ENCODE assay signal across 8 cellular contexts in the genomic region with DNA sequence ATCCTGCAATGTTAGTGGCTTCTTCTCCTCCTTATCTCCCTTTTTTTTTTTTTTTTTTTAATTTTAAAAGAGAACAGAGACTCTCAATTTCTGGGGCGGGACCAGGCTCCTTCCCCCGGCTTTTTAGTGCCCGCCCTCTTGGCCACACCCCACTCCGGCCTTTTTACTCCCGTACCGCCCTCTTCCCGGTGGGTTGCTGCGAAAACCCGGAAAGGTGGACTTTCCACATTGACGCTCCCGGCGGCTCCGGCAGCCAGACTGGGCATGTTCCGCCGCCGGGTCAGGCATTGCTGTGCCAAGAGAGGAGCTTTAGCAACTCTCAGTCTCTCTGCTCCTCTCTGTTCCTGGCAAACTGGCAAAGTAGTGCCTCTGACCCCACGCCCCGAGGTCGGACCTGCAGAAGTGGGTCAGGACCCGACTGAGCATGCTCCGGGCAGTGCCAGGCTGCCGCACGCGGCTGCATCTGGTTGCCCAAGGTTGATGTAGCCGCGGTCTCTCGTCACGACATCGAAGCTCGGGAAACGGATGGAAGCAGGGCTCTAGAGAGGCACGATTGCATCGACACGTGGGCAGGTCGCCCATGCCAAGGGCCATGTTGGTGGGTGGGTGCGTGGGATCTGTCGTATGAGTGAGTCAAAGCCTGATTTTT. TPM values are rescaled to one million over a fixed set of nuclear protein-coding genes. Genes with fewer than 3 reads are reported as not detected.
A peak's percentile ranks its signal among the peaks of the same experiment; 100 is the strongest.
DNase-seq lines count a peak whose midpoint lies in the region; ATAC-seq, FAIRE-seq and TF ChIP-seq lines count a peak whose summit lies in the region.

No MANE protein-coding gene starts in this region.

- DNase-seq in GM06990 (ENCODE audit: extremely low read depth, insufficient read length) (peak; percentile 87), NCI-H1092 treated with DMSO at 0.1 percent for 48 hours (lab: John Stamatoyannopoulos, UW) (peak; percentile 88), T-helper 1 cell (peak; percentile 76 to 85 (median 83)), amniotic epithelial cell (ENCODE audit: low read depth) (peak; percentile 96), heart left ventricle (peak; percentile 95 to 97 (median 95)), pancreas (peak; percentile 90 to 95 (median 94))

- H3K9me3 ChIP-seq in heart left ventricle, result no peaks in the 10 kb centered on the region
- no peaks in the 10 kb centered on the region for H3K9me3 ChIP-seq in pancreas
- no peaks in the 10 kb centered on the region for H3K9me3 ChIP-seq in thymus (ENCODE audit: control insufficient read depth)

- peak in 1 of 2 donors; percentile 15 for TF ChIP-seq POLR2A in heart left ventricle (IDR thresholded peaks at IDR 0.05)

- TF ChIP-seq CTCF in GM06990 (IDR thresholded peaks at IDR 0.05; ENCODE audit: insufficient read depth, low read length, poor library complexity, severe bottlenecking) (no peak), heart left ventricle (IDR thresholded peaks at IDR 0.05) (no peak), pancreas (IDR thresholded peaks at IDR 0.05) (no peak)

- no peaks in the 10 kb centered on the region; the same call in 1 of the 2 replicates for H3K27me3 ChIP-seq in GM06990 (replicated peaks; ENCODE audit: control insufficient read depth, insufficient read depth, low read length)
- H3K27me3 ChIP-seq in heart left ventricle, result peaks cover 0 to 26% (median 0%) of the 10 kb centered on the region in 9 donors
- H3K27me3 ChIP-seq in pancreas, result no peaks in the 10 kb centered on the region
- peaks cover 23% of the 10 kb centered on the region for H3K27me3 ChIP-seq in thymus (ENCODE audit: control insufficient read depth, insufficient read depth)

- peak overlapping the region in 10 of 12 donors; percentile 85 to 93 (median 89) for H3K27ac ChIP-seq in heart left ventricle
- H3K27ac ChIP-seq in pancreas, result peak overlapping the region in 3 of 4 donors; percentile 30 to 85 (median 81)
- H3K27ac ChIP-seq in thymus (ENCODE audit: low read depth), result no peak overlapping the region

- peak; percentile 69 for FAIRE-seq in pancreas (lab: Jason Lieb, UNC)

- H3K4me1 ChIP-seq in heart left ventricle, result peaks cover 0 to 15% (median 5%) of the 10 kb centered on the region in 12 donors
- H3K4me1 ChIP-seq in pancreas, result no peaks in the 10 kb centered on the region
- H3K4me1 ChIP-seq in thymus (ENCODE audit: control insufficient read depth, insufficient read depth, low read length), result no peaks in the 10 kb centered on the region

- intact Hi-C loops in heart left ventricle (cut with DNase I), result loop anchor here in 7 of 10 donors (2.0 to 10.0 kb wide), 5 partner anchors 265 to 423 kb away; partner anchors contain the start of genes NEK1 (in 4 of the 7) and CLCN3 (in 1 of the 7)
- intact Hi-C loops in pancreas (cut with DNase I), result no loop called here

- H3K4me3 ChIP-seq in GM06990 (replicated peaks; ENCODE audit: low read depth, low read length), result peak overlapping the region; percentile 60
- H3K4me3 ChIP-seq in heart left ventricle, result peak overlapping the region; percentile 75 to 99 (median 92)
- peak overlapping the region; percentile 68 to 92 (median 84) for H3K4me3 ChIP-seq in pancreas
- peak overlapping the region; percentile 82 for H3K4me3 ChIP-seq in thymus (ENCODE audit: low read length)

- H3K36me3 ChIP-seq in GM06990 (ENCODE audit: control insufficient read depth, insufficient read depth, low read length), result no peaks in the 10 kb centered on the region
- no peaks in the 10 kb centered on the region for H3K36me3 ChIP-seq in heart left ventricle
- H3K36me3 ChIP-seq in pancreas, result no peaks in the 10 kb centered on the region
- H3K36me3 ChIP-seq in thymus (ENCODE audit: control insufficient read depth, insufficient read depth), result no peaks in the 10 kb centered on the region

- 3 to 5% (median 4%) methylated on average over 30 to 37 of the region's 37 CpGs for WGBS in heart left ventricle, 4 donors
- 5% methylated on average over 37 of the region's 37 CpGs for WGBS in pancreas, 2 donors
- 5% methylated on average over 37 of the region's 37 CpGs for WGBS in thymus

- ATAC-seq in HG02610 (IDR thresholded peaks at IDR 0.05; ENCODE audit: unreplicated experiment) (peak; percentile 68), heart left ventricle (peak; percentile 93 to 97 (median 94)), pancreas (peak; percentile 93 to 97 (median 94))

RNA-seq across cellular contexts. Expression of gene MFAP3L, which starts 1.1 kb away (rescaled TPM):
- total RNA-seq in heart left ventricle, result 1 to 10 TPM; 1.5 to 5.9 (median 3.3) TPM
- polyA plus RNA-seq in heart left ventricle, result 1 to 10 TPM in 1 of 2 donors, under 1 TPM in 1; 0.76 to 1.9 TPM
- 1 to 10 TPM; 2.0 to 4.1 (median 2.3) TPM for total RNA-seq in pancreas
- polyA plus RNA-seq in pancreas, result 1 to 10 TPM in 1 of 2 donors, under 1 TPM in 1; 0.76 to 1.3 TPM
- 1.5 TPM for polyA plus RNA-seq in thymus

Comparison
In these comparisons a context has a peak if more than half of its experiments do, and no peak if none do; other contexts are left out.
1. intact Hi-C loops: an anchor here in heart left ventricle (2.0 to 10.0 kb wide); none called in pancreas.